Comparison of ENCODE assay signal across 18 cellular contexts in genomic region chr6:709471-710056, GRCh38. TPM values are rescaled to one million over a fixed set of nuclear protein-coding genes. Genes with fewer than 3 reads are reported as not detected.
A peak's percentile ranks its signal among the peaks of the same experiment; 100 is the strongest.
DNase-seq lines count a peak whose midpoint lies in the region; ATAC-seq and TF ChIP-seq lines count a peak whose summit lies in the region.
"Had no signal": no experiment of that assay in that cellular context is flagged by ENCODE, and none has a peak within 500 bp of the region (broad histone marks: within the 10 kb centered on the region; RNA-seq: fewer than 3 reads in every experiment).

No MANE protein-coding gene starts in this region.

- H3K56ac ChIP-seq in H9 (ENCODE audit: insufficient read length, low read depth, low read length), result no peak overlapping the region

- H3K36me3 ChIP-seq in CD8-positive, alpha-beta memory T cell (ENCODE audit: insufficient read depth, low read length), result no peaks in the 10 kb centered on the region
- H3K36me3 ChIP-seq in Loucy (ENCODE audit: insufficient read depth, low read length) (no peaks in the 10 kb centered on the region), H7 (replicated peaks; ENCODE audit: control insufficient read depth, insufficient read depth, low read length) (no peaks in the 10 kb centered on the region)
- H3K36me3 ChIP-seq: adrenal gland, BLaER1, heart right ventricle had no signal

- H3K14ac ChIP-seq in H9 (ENCODE audit: insufficient read depth, low read length), result no peak overlapping the region

- H3K4me1 Mint-ChIP-seq in CD8-positive, alpha-beta memory T cell, result peaks cover 20 to 23% (median 21%) of the 10 kb centered on the region in 3 donors
- peaks cover 25% of the 10 kb centered on the region for H3K4me1 Mint-ChIP-seq in activated naive CD8-positive, alpha-beta T cell treated with anti-CD3 and anti-CD28 coated beads, Interleukin-2, amount 50 U/mL, for 24 hours
- H3K4me1 Mint-ChIP-seq in natural killer cell (peaks cover 22% of the 10 kb centered on the region in 2 donors), H9 (peaks cover 30 to 41% of the 10 kb centered on the region in 2 experiments)

- peak overlapping the region in 6 of 7 donors; percentile 97 to 99 (median 98) for H3K4me3 Mint-ChIP-seq in CD8-positive, alpha-beta memory T cell
- peak overlapping the region; percentile 90 for H3K4me3 Mint-ChIP-seq in activated naive CD8-positive, alpha-beta T cell treated with anti-CD3 and anti-CD28 coated beads, Interleukin-2, amount 50 U/mL, for 24 hours
- H3K4me3 Mint-ChIP-seq in natural killer cell (peak overlapping the region; percentile 99), H9 (no peak overlapping the region)

- H4K91ac ChIP-seq in H9 (ENCODE audit: insufficient read length, low read depth, low read length), result no peak overlapping the region

- intact Hi-C loops in natural killer cell (cut with micrococcal nuclease), result no loop called here

- CTCF ChIA-PET in CD8-positive, alpha-beta memory T cell (lab: Charles Lee), result interaction anchor here (2.7 kb wide), 1 partner anchor 13 kb away, joined by 14 read pairs; no protein-coding TSS in a partner anchor

- H3T11ph ChIP-seq in H9 (ENCODE audit: low read length), result no peak overlapping the region

- no peaks in the 10 kb centered on the region for H3K9me3 ChIP-seq in CD8-positive, alpha-beta memory T cell (ENCODE audit: low read length)
- H3K9me3 ChIP-seq in Loucy (ENCODE audit: insufficient read depth, low read depth, low read length), result no peaks in the 10 kb centered on the region
- H3K9me3 ChIP-seq in H9 (ENCODE audit: control insufficient read depth, low read depth, low read length), result no peaks in the 10 kb centered on the region
- H3K9me3 ChIP-seq: adrenal gland, BLaER1, heart right ventricle had no signal

- H2BK20ac ChIP-seq in H9 (ENCODE audit: low read depth, low read length, poor library complexity, severe bottlenecking), result no peak overlapping the region

- H3K9ac ChIP-seq in Loucy (ENCODE audit: low read depth, low read length, poor library complexity, severe bottlenecking), result peak overlapping the region; percentile 82
- no peak overlapping the region for H3K9ac ChIP-seq in H9 (ENCODE audit: extremely low read depth, insufficient read length, low read length)

- peak overlapping the region in 4 of 8 donors; percentile 6 to 100 (median 95) for H3K27ac Mint-ChIP-seq in CD8-positive, alpha-beta memory T cell
- H3K27ac Mint-ChIP-seq in activated naive CD8-positive, alpha-beta T cell treated with anti-CD3 and anti-CD28 coated beads, Interleukin-2, amount 50 U/mL, for 24 hours, result peak overlapping the region; percentile 97
- peak overlapping the region; percentile 95 to 97 for H3K27ac Mint-ChIP-seq in natural killer cell
- no peak overlapping the region for H3K27ac Mint-ChIP-seq in H9

- H2BK120ac ChIP-seq in H9 (ENCODE audit: low read depth, low read length, poor library complexity, severe bottlenecking), result no peak overlapping the region

- 0 out of 2 replicates have a peak, but pooled peaks cover 4% of the 10 kb centered on the region for H3F3A ChIP-seq in Loucy (ENCODE audit: low read depth)

- WGBS in H9 (ENCODE audit: extremely low coverage, insufficient read length, low lambda C conversion rate), result no CpG with 5 or more reads among the region's 3 CpGs

- no peak overlapping the region for H3K27ac ChIP-seq in CD8-positive, alpha-beta memory T cell (ENCODE audit: low read depth, low read length)
- H3K27ac ChIP-seq in H9 (ENCODE audit: insufficient read length, low read depth, low read length), result no peak overlapping the region
- H3K27ac ChIP-seq: BLaER1 had no signal

- H2BK5ac ChIP-seq in H9 (ENCODE audit: insufficient read length, low read length), result no peak overlapping the region

- no peak overlapping the region for H2BK12ac ChIP-seq in H9 (ENCODE audit: insufficient read length, low read depth, low read length)

- no peaks in the 10 kb centered on the region for H4K20me1 ChIP-seq in Loucy (ENCODE audit: insufficient read depth, low read length, poor library complexity, severe bottlenecking)
- no peaks in the 10 kb centered on the region for H4K20me1 ChIP-seq in H9 (ENCODE audit: control insufficient read depth, insufficient read depth, insufficient read length)
- H4K20me1 ChIP-seq: BLaER1 had no signal

- no peak overlapping the region for H4K8ac ChIP-seq in H9 (replicated peaks; ENCODE audit: insufficient read length, low read depth, low read length)

- peaks cover 0 to 10% (median 0%) of the 10 kb centered on the region in 3 donors for H3K36me3 Mint-ChIP-seq in CD8-positive, alpha-beta memory T cell
- H3K36me3 Mint-ChIP-seq in activated naive CD8-positive, alpha-beta T cell treated with anti-CD3 and anti-CD28 coated beads, Interleukin-2, amount 50 U/mL, for 24 hours (ENCODE audit: low read depth), result no peaks in the 10 kb centered on the region
- H3K36me3 Mint-ChIP-seq in natural killer cell (no peaks in the 10 kb centered on the region), H9 (ENCODE audit: insufficient read depth in 1 of 3, low read depth in 3 of 3) (no peaks in the 10 kb centered on the region)

- H3K4ac ChIP-seq in H9 (ENCODE audit: low read depth, low read length), result no peak overlapping the region

- H3K4me2 ChIP-seq in Loucy (ENCODE audit: low read depth, low read length, poor library complexity, severe bottlenecking) (peak overlapping the region; percentile 67), H9 (ENCODE audit: insufficient read depth, insufficient read length, low read length) (no peak overlapping the region)

- no peak for ATAC-seq in activated naive CD8-positive, alpha-beta T cell treated with anti-CD3 and anti-CD28 coated beads, Interleukin-2, amount 50 U/mL, for 24 hours
- ATAC-seq in natural killer cell, result no peak
- ATAC-seq: heart right ventricle had no signal

- no peak for DNase-seq in CD8-positive, alpha-beta memory T cell
- DNase-seq in activated naive CD8-positive, alpha-beta T cell treated with anti-CD3 and anti-CD28 coated beads, Interleukin-2, amount 50 U/mL, for 24 hours, result no peak
- DNase-seq in natural killer cell (no peak), H7 (no peak), H9 (no peak), HUDEP-2 (lab: John Stamatoyannopoulos, UW; ENCODE audit: unreplicated experiment in 76 of 76) (no peak)
- DNase-seq: adrenal gland; heart right ventricle; NCI-H187; NCI-H774; retina; RPMI8226; stimulated activated CD4-positive, alpha-beta T cell treated with anti-CD3 and anti-CD28 coated beads, Interleukin-2, amount 100 ng/mL, for 24 hours; stimulated activated CD8-positive, alpha-beta memory T cell treated with anti-CD3 and anti-CD28 coated beads, Interleukin-4, amount 100 ng/mL, for 48 hours; T1000 had no signal

- no peak overlapping the region for H3K18ac ChIP-seq in H9 (ENCODE audit: insufficient read length, low read depth, low read length)

- H3K4me1 ChIP-seq in CD8-positive, alpha-beta memory T cell (ENCODE audit: insufficient read depth, low read length), result peaks cover 10% of the 10 kb centered on the region
- H3K4me1 ChIP-seq in Loucy (ENCODE audit: insufficient read depth, low read length, poor library complexity, severe bottlenecking), result peaks cover 34% of the 10 kb centered on the region
- peaks cover 7% of the 10 kb centered on the region for H3K4me1 ChIP-seq in H9 (ENCODE audit: insufficient read depth, low read length)

- H2AFZ ChIP-seq in Loucy (ENCODE audit: low read length) (no peak overlapping the region), H9 (ENCODE audit: low read length) (no peak overlapping the region)

- no peaks in the 10 kb centered on the region for H3K79me1 ChIP-seq in H9 (ENCODE audit: insufficient read depth, low read depth, low read length, poor library complexity, severe bottlenecking)

- H3K9me2 ChIP-seq in Loucy (replicated peaks; ENCODE audit: low read depth, low read length), result no peaks in the 10 kb centered on the region

- H3K23ac ChIP-seq in H9 (ENCODE audit: insufficient read length, low read depth, low read length), result no peak overlapping the region

- TF ChIP-seq CTCF in Loucy (conservative IDR thresholded peaks at IDR 0.05; ENCODE audit: low read length) (no peak), natural killer cell (IDR thresholded peaks at IDR 0.05) (no peak), H9 (conservative IDR thresholded peaks at IDR 0.05) (no peak)

- no peak overlapping the region for H2BK15ac ChIP-seq in H9 (ENCODE audit: low read depth, low read length)

- no peak overlapping the region for H2AK5ac ChIP-seq in H9 (ENCODE audit: insufficient read length, low read length)

- POLR2A ChIA-PET in CD8-positive, alpha-beta memory T cell (lab: Charles Lee), result interaction anchor here (1.3 kb wide), 1 partner anchor 17 kb away, joined by 4 read pairs; the partner anchor contains the start of gene EXOC2

- no peak overlapping the region for H3K4me3 ChIP-seq in CD8-positive, alpha-beta memory T cell (ENCODE audit: low read length)
- H3K4me3 ChIP-seq in Loucy (ENCODE audit: low read length, poor library complexity, severe bottlenecking) (peak overlapping the region; percentile 85), H7 (ENCODE audit: insufficient read depth, low read depth, low read length) (no peak overlapping the region)

- H3K23me2 ChIP-seq in H9 (ENCODE audit: insufficient read length, low read depth, low read length, poor library complexity, severe bottlenecking), result peaks cover 11% of the 10 kb centered on the region

- no peaks in the 10 kb centered on the region for H3K79me2 ChIP-seq in Loucy (ENCODE audit: insufficient read depth, low read length)
- H3K79me2 ChIP-seq in H9 (ENCODE audit: insufficient read depth, low read length), result no peaks in the 10 kb centered on the region

- no peaks in the 10 kb centered on the region for H3K9me3 Mint-ChIP-seq in CD8-positive, alpha-beta memory T cell
- H3K9me3 Mint-ChIP-seq in activated naive CD8-positive, alpha-beta T cell treated with anti-CD3 and anti-CD28 coated beads, Interleukin-2, amount 50 U/mL, for 24 hours, result no peaks in the 10 kb centered on the region
- H3K9me3 Mint-ChIP-seq in natural killer cell (no peaks in the 10 kb centered on the region), H9 (no peaks in the 10 kb centered on the region)

- no peak overlapping the region for H4K5ac ChIP-seq in H9 (ENCODE audit: insufficient read length, low read depth, low read length)

- H3K27me3 Mint-ChIP-seq in CD8-positive, alpha-beta memory T cell, result peaks cover under 1 to 9% of the 10 kb centered on the region in 2 donors
- H3K27me3 Mint-ChIP-seq in activated naive CD8-positive, alpha-beta T cell treated with anti-CD3 and anti-CD28 coated beads, Interleukin-2, amount 50 U/mL, for 24 hours, result peaks cover 4% of the 10 kb centered on the region
- peaks cover 7 to 9% of the 10 kb centered on the region in 2 donors for H3K27me3 Mint-ChIP-seq in natural killer cell (ENCODE audit: low read depth in 2 of 2)
- H3K27me3 Mint-ChIP-seq in H9 (ENCODE audit: low read depth), result peaks cover 19% of the 10 kb centered on the region

- no peaks in the 10 kb centered on the region for H3K27me3 ChIP-seq in CD8-positive, alpha-beta memory T cell (ENCODE audit: insufficient read depth, low read length, poor library complexity, severe bottlenecking)
- H3K27me3 ChIP-seq in Loucy (ENCODE audit: insufficient read depth, low read length, poor library complexity, severe bottlenecking) (no peaks in the 10 kb centered on the region), H7 (ENCODE audit: control insufficient read depth, insufficient read depth, low read length) (peaks cover 7% of the 10 kb centered on the region), H9 (ENCODE audit: insufficient read depth, low read length) (no peaks in the 10 kb centered on the region)
- H3K27me3 ChIP-seq: adrenal gland, BLaER1 had no signal

RNA-seq across cellular contexts. Expression of gene EXOC2, which starts 16.6 kb away (rescaled TPM):
- total RNA-seq in CD8-positive, alpha-beta memory T cell, result 10 to 100 TPM; 43.1 to 44.6 TPM
- polyA plus RNA-seq in CD8-positive, alpha-beta memory T cell, result 41.5 TPM
- total RNA-seq in natural killer cell (10 to 100 TPM; 22.1 to 30.8 (median 26.5) TPM), H9 (2021) (29.7 and 29.9 TPM in 2 replicates)
- 41.4 and 46.6 TPM in 2 replicates for total RNA-seq in H7 (2014; rRNA removed; shearing (Covaris generic))

RNA-seq across cellular contexts. Expression of gene HUS1B, which starts 52.7 kb away (rescaled TPM):
- total RNA-seq in CD8-positive, alpha-beta memory T cell, result 1 to 10 TPM; 1.1 to 1.2 TPM
- 0.94 TPM for polyA plus RNA-seq in CD8-positive, alpha-beta memory T cell
- total RNA-seq in natural killer cell, result 1 to 10 TPM; 1.5 to 3.4 (median 2.8) TPM
- 0.22 and 1.1 TPM in 2 replicates for total RNA-seq in H7 (2014; rRNA removed; shearing (Covaris generic))
- total RNA-seq in H9 (2021), result 0.96 and 1.2 TPM in 2 replicates
- total RNA-seq: epithelial cell of proximal tubule had no signal

Comparison
In these comparisons a context has a peak if more than half of its experiments do, and no peak if none do; other contexts are left out.
1. H3K27ac Mint-ChIP-seq: peak in activated naive CD8-positive, alpha-beta T cell treated with anti-CD3 and anti-CD28 coated beads, Interleukin-2, amount 50 U/mL, for 24 hours (single experiment) and natural killer cell (2 of 2); none in H9 (0 of 3).
2. H3K4me3 Mint-ChIP-seq: peak in CD8-positive, alpha-beta memory T cell (6 of 7), activated naive CD8-positive, alpha-beta T cell treated with anti-CD3 and anti-CD28 coated beads, Interleukin-2, amount 50 U/mL, for 24 hours (single experiment) and natural killer cell (single experiment); none in H9 (0 of 2).